10 cellular contexts compared by ENCODE assay signal in the genomic region with DNA sequence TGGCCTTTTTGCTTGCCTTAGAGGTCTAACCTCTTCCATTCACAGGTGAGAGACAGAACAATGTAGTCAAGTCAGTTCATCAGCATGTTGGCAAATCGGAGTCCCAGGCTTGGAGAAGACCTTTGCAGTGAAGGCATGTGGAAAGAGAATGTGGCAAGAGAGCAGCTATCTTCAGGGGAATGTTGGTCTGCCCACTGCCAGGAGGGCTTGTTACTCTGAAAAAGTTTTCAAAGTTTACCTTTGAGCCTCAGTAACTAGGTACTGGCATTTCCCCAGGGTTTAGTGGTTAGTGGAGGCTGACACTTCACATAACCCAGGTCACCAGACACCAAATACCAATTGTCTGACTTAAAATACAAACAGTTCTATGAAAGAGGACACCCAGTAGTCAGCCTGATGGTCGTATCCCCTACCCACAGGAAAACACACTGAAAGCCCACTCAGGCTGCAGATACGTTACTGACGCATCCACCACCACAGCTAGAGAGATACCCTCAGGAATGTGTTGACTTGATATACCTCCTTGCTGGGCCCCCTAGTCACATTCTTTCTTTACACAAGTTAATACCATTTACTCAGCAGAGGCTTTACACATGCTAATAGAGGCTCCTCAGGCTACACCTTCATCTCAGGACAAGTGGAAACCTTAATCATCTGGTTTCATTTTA. TPM values are rescaled to one million over a fixed set of nuclear protein-coding genes. Genes with fewer than 3 reads are reported as not detected.
DNase-seq lines count a peak whose midpoint lies in the region; ATAC-seq and TF ChIP-seq lines count a peak whose summit lies in the region.
"Had no signal": no experiment of that assay in that cellular context is flagged by ENCODE, and none has a peak within 500 bp of the region (broad histone marks: within the 10 kb centered on the region; RNA-seq: fewer than 3 reads in every experiment).

No MANE protein-coding gene starts in this region.

- H3K36me3 ChIP-seq in HUES64 (ENCODE audit: insufficient read depth, low read length) (no peaks in the 10 kb centered on the region), kidney epithelial cell (ENCODE audit: control insufficient read depth, insufficient read depth, low read length) (no peaks in the 10 kb centered on the region), testis (ENCODE audit: low read depth, missing control alignments) (no peaks in the 10 kb centered on the region)

- peak overlapping the region; percentile 57 for H3K9ac ChIP-seq in HUES64 (ENCODE audit: low read depth, low read length)

- H3K9me3 ChIP-seq in HUES64 (ENCODE audit: insufficient read depth, low read depth, low read length) = no peaks in the 10 kb centered on the region
- H3K9me3 ChIP-seq in testis = no peaks in the 10 kb centered on the region

- H3K27me3 ChIP-seq in HUES64 (ENCODE audit: insufficient read depth, low read length) (no peaks in the 10 kb centered on the region), kidney epithelial cell (ENCODE audit: control insufficient read depth, insufficient read depth, low read length) (no peaks in the 10 kb centered on the region), testis (no peaks in the 10 kb centered on the region)

- H3K27ac ChIP-seq in HUES64 (ENCODE audit: low read depth, low read length) = peak overlapping the region; percentile 92
- H3K27ac ChIP-seq in testis = no peak overlapping the region
- H3K27ac ChIP-seq: HL-60 had no signal

- no peak overlapping the region for H3K4me3 ChIP-seq in AG10803 (ENCODE audit: low read length)
- H3K4me3 ChIP-seq in HUES64 (ENCODE audit: low read length) = peak overlapping the region; percentile 13
- H3K4me3 ChIP-seq in kidney epithelial cell (ENCODE audit: low read depth, low read length) = no peak overlapping the region
- no peak overlapping the region for H3K4me3 ChIP-seq in testis

- 22% methylated on average over 4 of the region's 4 CpGs for WGBS in HUES64
- 89 to 98% methylated on average over 4 of the region's 4 CpGs for WGBS in testis, 2 donors

- H3K4me1 ChIP-seq in HUES64 (ENCODE audit: insufficient read depth, low read length) (peaks cover 29% of the 10 kb centered on the region), testis (no peaks in the 10 kb centered on the region)

- no peak for TF ChIP-seq POLR2A in testis (IDR thresholded peaks at IDR 0.05)

- DNase-seq in AG10803 (ENCODE audit: low read depth) (peak; percentile 54), cerebellar cortex (ENCODE audit: low spot score) (peak; percentile 74), kidney epithelial cell (ENCODE audit: low read depth) (peak; percentile 91), NCI-H1436 (lab: John Stamatoyannopoulos, UW) (no peak), testis (no peak)
- DNase-seq: NCI-H2171 had no signal

- TF ChIP-seq CTCF in AG10803 (conservative IDR thresholded peaks at IDR 0.05; ENCODE audit: low read length) (no peak), kidney epithelial cell (IDR thresholded peaks at IDR 0.05; ENCODE audit: insufficient read depth, low read length, poor library complexity, severe bottlenecking) (no peak), testis (IDR thresholded peaks at IDR 0.05) (no peak)

- ATAC-seq in HG02571 (IDR thresholded peaks at IDR 0.05; ENCODE audit: unreplicated experiment) (no peak), GM21515 (IDR thresholded peaks at IDR 0.05; ENCODE audit: unreplicated experiment) (no peak)

- intact Hi-C loops in testis (cut with DNase I; ENCODE audit: low total_unique reads) = no loop called here

RNA-seq across cellular contexts. Expression of a gene that starts 9.7 kb away (rescaled TPM):
- 85.6 TPM for polyA plus RNA-seq in HUES64 (2013, experiment 1 of 2)
- polyA plus RNA-seq in HUES64 (2013, experiment 2 of 2) = 88.1 TPM
- 13.1 and 13.4 TPM in 2 replicates for total RNA-seq in kidney epithelial cell
- total RNA-seq in testis = 10 to 100 TPM; 53.7 to 58.1 TPM
- 50.3 TPM for polyA plus RNA-seq in testis (ENCODE audit: insufficient read depth, low read depth, low replicate concordance)

Comparison
In these comparisons a context has a peak if more than half of its experiments do, and no peak if none do; other contexts are left out.
1. DNase-seq: peak in AG10803 (single experiment), cerebellar cortex (single experiment) and kidney epithelial cell (single experiment); none in NCI-H1436 (single experiment) and testis (single experiment).